ENCODE assay signal across 8 cellular contexts in genomic region chr7:100158229-100159098, GRCh38. TPM values are rescaled to one million over a fixed set of nuclear protein-coding genes. Genes with fewer than 3 reads are reported as not detected.
DNase-seq lines count a peak whose midpoint lies in the region; ATAC-seq and TF ChIP-seq lines count a peak whose summit lies in the region.

TSS of gene TRAPPC14 (minus strand) at chr7:100158723. CDS start at chr7:100158499, 224 bp downstream.

- H4K20me1 ChIP-seq in PC-9 (ENCODE audit: insufficient read depth) = peaks cover 24% of the 10 kb centered on the region

- H3K36me3 ChIP-seq in PC-9 (ENCODE audit: low read depth) (peaks cover 4% of the 10 kb centered on the region; the same call in 1 of the 2 replicates), mucosa of descending colon (ENCODE audit: low read depth) (no peaks in the 10 kb centered on the region)

- TF ChIP-seq CTCF in PC-9 (conservative IDR thresholded peaks at IDR 0.05) = no peak
- no peak for TF ChIP-seq CTCF in epithelial cell of proximal tubule (conservative IDR thresholded peaks at IDR 0.05; ENCODE audit: low read depth, low read length)
- TF ChIP-seq CTCF in mucosa of descending colon (IDR thresholded peaks at IDR 0.05) = no peak

- no peaks in the 10 kb centered on the region for H3K9me3 ChIP-seq in PC-9 (ENCODE audit: insufficient read depth, low read depth)
- H3K9me3 ChIP-seq in mucosa of descending colon = no peaks in the 10 kb centered on the region

- peak within 1 kb of the TSS; percentile 80 for H2AFZ ChIP-seq in PC-9

- H3K27ac ChIP-seq in PC-9 = peak within 1 kb of the TSS; percentile 55

- intact Hi-C loops in PC-9 (cut with micrococcal nuclease; ENCODE audit: unreplicated experiment) = no loop called here
- intact Hi-C loops in mucosa of descending colon (cut with DNase I, micrococcal nuclease) = no loop called here

- H3K4me3 ChIP-seq in PC-9 (peak within 1 kb of the TSS; percentile 86), epithelial cell of proximal tubule (ENCODE audit: low read depth, low read length) (peak within 1 kb of the TSS; percentile 82), mucosa of descending colon (peak within 1 kb of the TSS; percentile 75)

- DNase-seq in COR-L47 (lab: John Stamatoyannopoulos, UW) (peak; percentile 75), PC-9 (peak; percentile 61 to 93), activated T-cell treated with anti-CD3 and anti-CD28 coated beads for 48 hours (ENCODE audit: low read depth) (peak; percentile 89), epithelial cell of proximal tubule (ENCODE audit: low read depth) (no peak), mucosa of descending colon (peak; percentile 95 to 98 (median 97))
- peak; percentile 79 to 84 for DNase-seq in stimulated activated CD8-positive, alpha-beta memory T cell treated with anti-CD3 and anti-CD28 coated beads, Interleukin-4, amount 100 ng/mL, for 1 hour (ENCODE audit: low read depth in 2 of 2, low spot score in 1 of 2)

- no peaks in the 10 kb centered on the region for H3K27me3 ChIP-seq in PC-9 (ENCODE audit: insufficient read depth, low read depth)

- POLR2A ChIA-PET in PC-9 (lab: Charles Lee; ENCODE audit: unreplicated experiment) = interaction anchor here (1.1 kb wide), 1 partner anchor 32 kb away, joined by 3 read pairs; the partner anchor contains the start of gene MBLAC1

- peak within 1 kb of the TSS; percentile 82 for H3K4me2 ChIP-seq in PC-9

- no peaks in the 10 kb centered on the region for H3K9me2 ChIP-seq in PC-9 (ENCODE audit: insufficient read depth)

- H3K4me1 ChIP-seq in PC-9 (replicated peaks; ENCODE audit: insufficient read depth) (peaks cover 44% of the 10 kb centered on the region), mucosa of descending colon (ENCODE audit: low read depth) (peaks cover 49% of the 10 kb centered on the region)

- peaks cover 65% of the 10 kb centered on the region for H3F3A ChIP-seq in PC-9 (ENCODE audit: insufficient read depth, low read depth)

- peaks cover 22% of the 10 kb centered on the region for H3K79me2 ChIP-seq in PC-9 (ENCODE audit: low read depth)

- no peak for TF ChIP-seq RAD21 in Ishikawa (IDR thresholded peaks at IDR 0.05; ENCODE audit: low read depth)

- CTCF ChIA-PET in PC-9 (lab: Charles Lee) = no interaction called here

- no TSS peak for BruUV-seq in PC-9 (replicated peaks; lab: Mats Ljungman, UMichigan)

- no peak for TF ChIP-seq EP300 in Ishikawa (IDR thresholded peaks at IDR 0.05; ENCODE audit: borderline replicate concordance)

- ATAC-seq in GM21447 (IDR thresholded peaks at IDR 0.05; ENCODE audit: unreplicated experiment) (peak; percentile 70), mucosa of descending colon (peak; percentile 70)

TF ChIP-seq in Ishikawa, 13 proteins besides CTCF, POLR2A, EP300 and RAD21:
- TF ChIP-seq FOXM1 (IDR thresholded peaks at IDR 0.05; ENCODE audit: borderline replicate concordance, low read depth) (no peak), ZBTB7A (IDR thresholded peaks at IDR 0.05; ENCODE audit: low read depth) (peak; percentile 87; the same call in 1 of the 2 replicates), MAX (IDR thresholded peaks at IDR 0.05) (peak; percentile 31; the same call in 1 of the 2 replicates), CREB1 (IDR thresholded peaks at IDR 0.05; ENCODE audit: low read depth) (no peak), TEAD4 (IDR thresholded peaks at IDR 0.05) (peak; percentile 50; the same call in 1 of the 2 replicates), TCF12 (IDR thresholded peaks at IDR 0.05; ENCODE audit: low read depth) (peak; percentile 60), CEBPB (IDR thresholded peaks at IDR 0.05) (no peak), REST (IDR thresholded peaks at IDR 0.05; ENCODE audit: low read depth) (no peak), TAF1 (IDR thresholded peaks at IDR 0.05; ENCODE audit: low read depth) (peak; percentile 83), USF1 (IDR thresholded peaks at IDR 0.05) (no peak), YY1 (IDR thresholded peaks at IDR 0.05; ENCODE audit: low read depth) (0 out of 2 replicates have a peak, but pooled peaks have one; percentile 34), EGR1 (IDR thresholded peaks at IDR 0.05) (0 out of 2 replicates have a peak, but pooled peaks have one; percentile 40), NFIC (IDR thresholded peaks at IDR 0.05) (no peak)

RNA-seq across cellular contexts. Expression of gene TRAPPC14, which starts in this region (rescaled TPM):
- total RNA-seq in PC-9 (2021) = 20.5 and 23.4 TPM in 2 replicates
- total RNA-seq in epithelial cell of proximal tubule = 9.4 and 14.9 TPM in 2 replicates
- total RNA-seq in mucosa of descending colon = 10 to 100 TPM; 36.7 to 78.9 (median 49.0) TPM
